10 cellular contexts compared by ENCODE assay signal in genomic region chr9:33197753-33198152, GRCh38. TPM values are rescaled to one million over a fixed set of nuclear protein-coding genes. Genes with fewer than 3 reads are reported as not detected.
A peak's percentile ranks its signal among the peaks of the same experiment; 100 is the strongest.
DNase-seq lines count a peak whose midpoint lies in the region; FAIRE-seq and TF ChIP-seq lines count a peak whose summit lies in the region.
"Not testable (repeated sequence)": the region's sequence is repeated elsewhere in the genome, so short reads cannot be mapped to it uniquely, and the experiment has no call there.
"Had no signal": no experiment of that assay in that cellular context is flagged by ENCODE, and none has a peak within 500 bp of the region (broad histone marks: within the 10 kb centered on the region; RNA-seq: fewer than 3 reads in every experiment).

No MANE protein-coding gene starts in this region.

- not testable (repeated sequence) for H3K9ac ChIP-seq in SK-N-MC (ENCODE audit: insufficient read length); neural progenitor cell; stomach smooth muscle (ENCODE audit: low read length in 2 of 2)

- not testable (repeated sequence) for H3K9me3 Mint-ChIP-seq in neural progenitor cell

- H3K27ac Mint-ChIP-seq in neural progenitor cell = not testable (repeated sequence)

- 57% methylated on average over 4 of the region's 4 CpGs for WGBS in esophagus muscularis mucosa

- intact Hi-C loops in A673 (cut with micrococcal nuclease; ENCODE audit: unreplicated experiment); esophagus muscularis mucosa (cut with DNase I): not testable (repeated sequence)
- intact Hi-C loops in vagina (cut with DNase I) = loop anchor here (1.0 kb wide), 1 partner anchor 32 kb away; no protein-coding TSS in a partner anchor

- not testable (repeated sequence) for H3K36me3 Mint-ChIP-seq in neural progenitor cell

- H3K27ac ChIP-seq in A673 (ENCODE audit: low read depth, low read length, poor library complexity, severe bottlenecking) = peak overlapping the region; percentile 32
- peak overlapping the region; percentile 19; the same call in 1 of the 2 replicates for H3K27ac ChIP-seq in SK-N-MC
- peak overlapping the region; percentile 5 to 65 (median 43) for H3K27ac ChIP-seq in esophagus muscularis mucosa (replicated peaks in 1 of 4)
- peak overlapping the region; percentile 46 to 70 for H3K27ac ChIP-seq in right atrium auricular region
- H3K27ac ChIP-seq in neural progenitor cell = not testable (repeated sequence)
- H3K27ac ChIP-seq in stomach smooth muscle (ENCODE audit: low read length) = peak overlapping the region; percentile 6
- H3K27ac ChIP-seq in vagina = peak overlapping the region; percentile 31

- CTCF ChIA-PET in A673 (lab: Charles Lee) = not testable (repeated sequence)

- H3K79me2 ChIP-seq in neural progenitor cell (ENCODE audit: low read depth) = not testable (repeated sequence)

- peak overlapping the region; percentile 37 for H2AFZ ChIP-seq in neural progenitor cell (replicated peaks)

- 0 out of 2 replicates have a peak, but pooled peaks have one; percentile 17 for TF ChIP-seq CTCF in A673 (conservative IDR thresholded peaks at IDR 0.05; ENCODE audit: low read depth, low read length)
- TF ChIP-seq CTCF in esophagus muscularis mucosa (IDR thresholded peaks at IDR 0.05) = peak in 1 of 3 experiments; percentile 11
- peak in 1 of 2 donors; percentile 20 for TF ChIP-seq CTCF in right atrium auricular region (IDR thresholded peaks at IDR 0.05)
- TF ChIP-seq CTCF in neural progenitor cell (IDR thresholded peaks at IDR 0.05) = not testable (repeated sequence)
- TF ChIP-seq CTCF in vagina (IDR thresholded peaks at IDR 0.05) = peak in 1 of 3 experiments; percentile 9

- H3F3A ChIP-seq in neural progenitor cell (ENCODE audit: low read depth) = not testable (repeated sequence)

- not testable (repeated sequence) for H3K4me2 ChIP-seq in neural progenitor cell

- not testable (repeated sequence) for H3K4me1 Mint-ChIP-seq in neural progenitor cell

- not testable (repeated sequence) for H3K36me3 ChIP-seq in A673 (ENCODE audit: insufficient read depth, low read length, poor library complexity, severe bottlenecking); SK-N-MC (ENCODE audit: insufficient read depth, low read length); esophagus muscularis mucosa; right atrium auricular region; neural progenitor cell; stomach smooth muscle (ENCODE audit: control insufficient read depth in 2 of 2, insufficient read depth in 2 of 2, low read length in 2 of 2); vagina

- TF ChIP-seq POLR2A in GM12892 (IDR thresholded peaks at IDR 0.05; ENCODE audit: low read depth, low read length); esophagus muscularis mucosa (IDR thresholded peaks at IDR 0.05; ENCODE audit: low read depth); vagina (IDR thresholded peaks at IDR 0.05): not testable (repeated sequence)

- not testable (repeated sequence) for H3K4me1 ChIP-seq in A673 (ENCODE audit: insufficient read depth, low read length, poor library complexity, severe bottlenecking); neural progenitor cell; stomach smooth muscle (ENCODE audit: control insufficient read depth, insufficient read depth, low read length)
- H3K4me1 ChIP-seq in esophagus muscularis mucosa = peaks cover 2 to 19% (median 14%) of the 10 kb centered on the region in 4 donors
- peaks cover 0 to 16% of the 10 kb centered on the region in 2 donors for H3K4me1 ChIP-seq in right atrium auricular region
- peaks cover 49% of the 10 kb centered on the region for H3K4me1 ChIP-seq in vagina

- POLR2A ChIA-PET in A673 (lab: Charles Lee; ENCODE audit: low non-redundant PET) = not testable (repeated sequence)

- H3K4me3 Mint-ChIP-seq in neural progenitor cell = not testable (repeated sequence)

- DNase-seq in A673 (ENCODE audit: low spot score) = peak; percentile 55
- DNase-seq in GM12892 (ENCODE audit: insufficient read length); SK-N-MC (ENCODE audit: low read depth, low spot score); esophagus muscularis mucosa (ENCODE audit: extremely low spot score); right atrium auricular region (ENCODE audit: low spot score); neural progenitor cell (ENCODE audit: low spot score); vagina (ENCODE audit: extremely low spot score in 2 of 2): not testable (repeated sequence)

- TF ChIP-seq EP300 in esophagus muscularis mucosa (IDR thresholded peaks at IDR 0.05) = not testable (repeated sequence)

- H3K27me3 ChIP-seq in A673 (replicated peaks; ENCODE audit: insufficient read depth, low read depth, low read length, poor library complexity); esophagus muscularis mucosa; right atrium auricular region; neural progenitor cell; stomach smooth muscle (ENCODE audit: control insufficient read depth in 1 of 2, insufficient read depth in 2 of 2, low read length in 2 of 2); vagina: not testable (repeated sequence)

- not testable (repeated sequence) for BruUV-seq in A673 (replicated peaks; lab: Mats Ljungman, UMichigan)

- peak; percentile 75 for FAIRE-seq in GM12892 (lab: Jason Lieb, UNC)

- H3K27me3 Mint-ChIP-seq in neural progenitor cell (ENCODE audit: insufficient read depth, low read depth) = peaks cover 12% of the 10 kb centered on the region

- not testable (repeated sequence) for H3K9me3 ChIP-seq in A673 (ENCODE audit: low read depth, low read length, poor library complexity, severe bottlenecking); SK-N-MC (ENCODE audit: low read depth, low read length); esophagus muscularis mucosa; right atrium auricular region; neural progenitor cell (ENCODE audit: low read depth); stomach smooth muscle (ENCODE audit: control insufficient read depth in 2 of 2, low read length in 2 of 2); vagina

- not testable (repeated sequence) for H4K20me1 ChIP-seq in neural progenitor cell (ENCODE audit: low read depth)

- not testable (repeated sequence) for H3K4me3 ChIP-seq in A673 (ENCODE audit: low read depth, low read length, poor library complexity, severe bottlenecking); esophagus muscularis mucosa; right atrium auricular region; neural progenitor cell; stomach smooth muscle (ENCODE audit: low read length in 2 of 2); vagina
- H3K4me3 ChIP-seq in SK-N-MC = peak overlapping the region; percentile 9; the same call in 1 of the 2 replicates

RNA-seq across cellular contexts. Expression of gene B4GALT1, which starts 30.6 kb away (rescaled TPM):
- 31.0 and 32.0 TPM in 2 replicates for total RNA-seq in A673 (2021)
- 33.9 TPM for polyA plus RNA-seq in GM12892 (2012; ENCODE audit: missing spikeins)
- total RNA-seq in esophagus muscularis mucosa = 10 to 100 TPM; 24.5 to 39.6 (median 37.8) TPM
- 10 to 100 TPM; 57.6 to 76.1 TPM for total RNA-seq in right atrium auricular region
- 7.3 and 7.5 TPM in 2 replicates for total RNA-seq in neural progenitor cell (ENCODE audit: low replicate concordance)
- 85.2 TPM for total RNA-seq in vagina

RNA-seq across cellular contexts. Expression of gene SPINK4, which starts 42.2 kb away (rescaled TPM):
- total RNA-seq in A673 (2021) (not detected in 2 replicates), esophagus muscularis mucosa (not detected), right atrium auricular region (not detected), neural progenitor cell (ENCODE audit: low replicate concordance) (not detected in 2 replicates), vagina (not detected)
- polyA plus RNA-seq in GM12892 (2012; ENCODE audit: missing spikeins) = not detected
- total RNA-seq: G401, HFFc6 had no signal
